Comparison of ENCODE assay signal across 13 cellular contexts in genomic region chr19:49635530-49636229, GRCh38. TPM values are rescaled to one million over a fixed set of nuclear protein-coding genes. Genes with fewer than 3 reads are reported as not detected.
DNase-seq lines count a peak whose midpoint lies in the region; ATAC-seq lines count a peak whose summit lies in the region.
"Had no signal": no experiment of that assay in that cellular context is flagged by ENCODE, and none has a peak within 500 bp of the region (broad histone marks: within the 10 kb centered on the region; RNA-seq: fewer than 3 reads in every experiment).

No MANE protein-coding gene starts in this region.

- no peaks in the 10 kb centered on the region for H3K36me3 ChIP-seq in naive thymus-derived CD4-positive, alpha-beta T cell (ENCODE audit: control insufficient read depth in 2 of 3, insufficient read depth in 3 of 3, low read length in 3 of 3)

- in situ Hi-C loops in ACHN (cut with HindIII; ENCODE audit: low pct_ligation_motif_present, low pct_unique_long_range_greater_than_20kb, low sequenced_read_pairs), result no loop called here

- peaks cover 4% of the 10 kb centered on the region for H3K27me3 Mint-ChIP-seq in dendritic cell treated with granulocyte-macrophage colony-stimulating factor and Interleukin-4, amounts not matched to agents 40 ng/mL and 50 ng/mL, for 4 days
- peaks cover 0 to 4% (median 0%) of the 10 kb centered on the region in 5 donors for H3K27me3 Mint-ChIP-seq in naive thymus-derived CD4-positive, alpha-beta T cell
- no peaks in the 10 kb centered on the region for H3K27me3 Mint-ChIP-seq in T-cell

- ATAC-seq in naive thymus-derived CD4-positive, alpha-beta T cell, result no peak
- ATAC-seq in GM18511 (IDR thresholded peaks at IDR 0.05; ENCODE audit: unreplicated experiment) (no peak), T-cell (replicated peaks in 1 of 4) (no peak)
- ATAC-seq: activated CD8-positive, alpha-beta memory T cell treated with anti-CD3 and anti-CD28 coated beads, Interleukin-2, amount 10 ng/mL, durations not matched to agents 7 days and 5 days had no signal

- H3K36me3 Mint-ChIP-seq in dendritic cell treated with granulocyte-macrophage colony-stimulating factor and Interleukin-4, amounts not matched to agents 40 ng/mL and 50 ng/mL, for 4 days (ENCODE audit: low read depth), result peaks cover 36% of the 10 kb centered on the region
- H3K36me3 Mint-ChIP-seq in naive thymus-derived CD4-positive, alpha-beta T cell, result peaks cover 0 to 2% (median 0%) of the 10 kb centered on the region in 5 donors
- no peaks in the 10 kb centered on the region for H3K36me3 Mint-ChIP-seq in T-cell
- H3K36me3 Mint-ChIP-seq: activated CD8-positive, alpha-beta memory T cell treated with anti-CD3 and anti-CD28 coated beads, Interleukin-2, amount 10 ng/mL, durations not matched to agents 7 days and 5 days had no signal

- POLR2A ChIA-PET in naive thymus-derived CD4-positive, alpha-beta T cell (lab: Charles Lee), result no interaction called here
- POLR2A ChIA-PET in T-cell (lab: Charles Lee), result interaction anchor here in 1 of 2 donors (0.6 kb wide), 1 partner anchor 30 kb away, joined by 3 read pairs; no protein-coding TSS in a partner anchor

- peaks cover 6 to 22% of the 10 kb centered on the region in 2 donors for H3K4me1 ChIP-seq in naive thymus-derived CD4-positive, alpha-beta T cell (ENCODE audit: control insufficient read depth in 2 of 2, insufficient read depth in 2 of 2, low read length in 2 of 2)

- no peak overlapping the region for H3K4me3 ChIP-seq in naive thymus-derived CD4-positive, alpha-beta T cell (ENCODE audit: low read length)
- H3K4me3 ChIP-seq: testis had no signal

- intact Hi-C loops in dendritic cell treated with granulocyte-macrophage colony-stimulating factor and Interleukin-4, amounts not matched to agents 40 ng/mL and 50 ng/mL, for 4 days (cut with micrococcal nuclease), result no loop called here
- intact Hi-C loops in naive thymus-derived CD4-positive, alpha-beta T cell (cut with micrococcal nuclease), result no loop called here

- H3K27ac Mint-ChIP-seq in dendritic cell treated with granulocyte-macrophage colony-stimulating factor and Interleukin-4, amounts not matched to agents 40 ng/mL and 50 ng/mL, for 4 days, result peak overlapping the region; percentile 100
- peak overlapping the region in 5 of 9 donors; percentile 22 to 64 (median 52) for H3K27ac Mint-ChIP-seq in naive thymus-derived CD4-positive, alpha-beta T cell
- peak overlapping the region in 1 of 2 donors; percentile 70 for H3K27ac Mint-ChIP-seq in T-cell
- H3K27ac Mint-ChIP-seq: activated CD8-positive, alpha-beta memory T cell treated with anti-CD3 and anti-CD28 coated beads, Interleukin-2, amount 10 ng/mL, durations not matched to agents 7 days and 5 days had no signal

- DNase-seq in ACHN (peak; percentile 8), HCEC 1CT (peak; percentile 10), NCI-H1436 (lab: John Stamatoyannopoulos, UW) (no peak), HPDE6-E6E7 (ENCODE audit: extremely low spot score) (no peak), T-cell (no peak)
- DNase-seq in naive thymus-derived CD4-positive, alpha-beta T cell, result no peak
- DNase-seq: activated CD8-positive, alpha-beta memory T cell treated with anti-CD3 and anti-CD28 coated beads, Interleukin-2, amount 10 ng/mL, durations not matched to agents 7 days and 5 days; DND-41; effector CD4-positive, alpha-beta T cell; SW 1271; testis had no signal

- no peaks in the 10 kb centered on the region for H3K27me3 ChIP-seq in naive thymus-derived CD4-positive, alpha-beta T cell (ENCODE audit: control insufficient read depth in 2 of 2, insufficient read depth in 2 of 2, low read length in 2 of 2)
- H3K27me3 ChIP-seq: testis had no signal

- H3K4me1 Mint-ChIP-seq in dendritic cell treated with granulocyte-macrophage colony-stimulating factor and Interleukin-4, amounts not matched to agents 40 ng/mL and 50 ng/mL, for 4 days (ENCODE audit: low read depth), result peaks cover 43% of the 10 kb centered on the region
- peaks cover 25 to 31% (median 29%) of the 10 kb centered on the region in 7 donors for H3K4me1 Mint-ChIP-seq in naive thymus-derived CD4-positive, alpha-beta T cell
- H3K4me1 Mint-ChIP-seq in T-cell, result peaks cover 24 to 36% (median 31%) of the 10 kb centered on the region in 3 donors

- H3K4me3 Mint-ChIP-seq in dendritic cell treated with granulocyte-macrophage colony-stimulating factor and Interleukin-4, amounts not matched to agents 40 ng/mL and 50 ng/mL, for 4 days, result no peak overlapping the region
- no peak overlapping the region for H3K4me3 Mint-ChIP-seq in naive thymus-derived CD4-positive, alpha-beta T cell
- H3K4me3 Mint-ChIP-seq in T-cell, result no peak overlapping the region
- H3K4me3 Mint-ChIP-seq: activated CD8-positive, alpha-beta memory T cell treated with anti-CD3 and anti-CD28 coated beads, Interleukin-2, amount 10 ng/mL, durations not matched to agents 7 days and 5 days had no signal

- CTCF ChIA-PET in naive thymus-derived CD4-positive, alpha-beta T cell (lab: Charles Lee), result no interaction called here
- CTCF ChIA-PET in T-cell (lab: Charles Lee), result no interaction called here

- no peak overlapping the region for H3K27ac ChIP-seq in naive thymus-derived CD4-positive, alpha-beta T cell (ENCODE audit: low read depth, low read length)

- H3K9me3 Mint-ChIP-seq in dendritic cell treated with granulocyte-macrophage colony-stimulating factor and Interleukin-4, amounts not matched to agents 40 ng/mL and 50 ng/mL, for 4 days, result no peaks in the 10 kb centered on the region
- H3K9me3 Mint-ChIP-seq in naive thymus-derived CD4-positive, alpha-beta T cell, result peaks cover 0 to 2% (median 0%) of the 10 kb centered on the region in 11 donors
- no peaks in the 10 kb centered on the region for H3K9me3 Mint-ChIP-seq in T-cell

- H3K9me3 ChIP-seq in naive thymus-derived CD4-positive, alpha-beta T cell (ENCODE audit: control insufficient read depth in 2 of 3, low read length in 3 of 3), result no peaks in the 10 kb centered on the region
- H3K9me3 ChIP-seq: testis had no signal

RNA-seq across cellular contexts. Expression of gene RRAS, which starts 4.3 kb away (rescaled TPM):
- total RNA-seq in naive thymus-derived CD4-positive, alpha-beta T cell, result 10 to 100 TPM; 11.0 to 18.6 (median 13.8) TPM
- 10 to 100 TPM; 31.8 to 37.0 TPM for polyA plus RNA-seq in naive thymus-derived CD4-positive, alpha-beta T cell
- total RNA-seq in T-cell, result 10 to 100 TPM in 3 of 5 donors, 1 to 10 TPM in 2; 8.5 to 15.4 (median 13.0) TPM

RNA-seq across cellular contexts. Expression of gene SCAF1, which starts 6.3 kb away (rescaled TPM):
- 10 to 100 TPM; 35.0 to 74.9 (median 48.8) TPM for total RNA-seq in naive thymus-derived CD4-positive, alpha-beta T cell
- polyA plus RNA-seq in naive thymus-derived CD4-positive, alpha-beta T cell, result 1 to 10 TPM; 1.4 to 3.7 TPM
- total RNA-seq in T-cell, result 10 to 100 TPM; 40.0 to 81.9 (median 75.4) TPM

RNA-seq across cellular contexts. Expression of gene IRF3, which starts 30.0 kb away (rescaled TPM):
- 100 to 1,000 TPM; 176 to 346 (median 212) TPM for total RNA-seq in naive thymus-derived CD4-positive, alpha-beta T cell
- 10 to 100 TPM; 55.5 to 80.7 TPM for polyA plus RNA-seq in naive thymus-derived CD4-positive, alpha-beta T cell
- 100 to 1,000 TPM; 191 to 376 (median 350) TPM for total RNA-seq in T-cell

RNA-seq across cellular contexts. Expression of gene BCL2L12, which starts 30.1 kb away (rescaled TPM):
- 10 to 100 TPM; 11.3 to 57.2 (median 22.6) TPM for total RNA-seq in naive thymus-derived CD4-positive, alpha-beta T cell
- polyA plus RNA-seq in naive thymus-derived CD4-positive, alpha-beta T cell, result 10 to 100 TPM; 11.4 to 14.8 TPM
- 10 to 100 TPM; 15.6 to 26.6 (median 24.1) TPM for total RNA-seq in T-cell

RNA-seq across cellular contexts. Expression of gene PRMT1, which starts 41.4 kb away (rescaled TPM):
- 100 to 1,000 TPM in 1 of 5 experiments, 10 to 100 TPM in 4; 73.1 to 169 (median 95.3) TPM for total RNA-seq in naive thymus-derived CD4-positive, alpha-beta T cell
- 100 to 1,000 TPM; 126 to 145 TPM for polyA plus RNA-seq in naive thymus-derived CD4-positive, alpha-beta T cell
- 100 to 1,000 TPM in 3 of 5 donors, 10 to 100 TPM in 2; 72.0 to 116 (median 107) TPM for total RNA-seq in T-cell

Comparison
In these comparisons a context has a peak if more than half of its experiments do, and no peak if none do; other contexts are left out.
1. DNase-seq: peak in ACHN (single experiment) and HCEC 1CT (single experiment); none in naive thymus-derived CD4-positive, alpha-beta T cell (0 of 9), NCI-H1436 (single experiment), HPDE6-E6E7 (single experiment) and T-cell (0 of 34).